1 cellular context compared by ENCODE assay signal in the genomic region with DNA sequence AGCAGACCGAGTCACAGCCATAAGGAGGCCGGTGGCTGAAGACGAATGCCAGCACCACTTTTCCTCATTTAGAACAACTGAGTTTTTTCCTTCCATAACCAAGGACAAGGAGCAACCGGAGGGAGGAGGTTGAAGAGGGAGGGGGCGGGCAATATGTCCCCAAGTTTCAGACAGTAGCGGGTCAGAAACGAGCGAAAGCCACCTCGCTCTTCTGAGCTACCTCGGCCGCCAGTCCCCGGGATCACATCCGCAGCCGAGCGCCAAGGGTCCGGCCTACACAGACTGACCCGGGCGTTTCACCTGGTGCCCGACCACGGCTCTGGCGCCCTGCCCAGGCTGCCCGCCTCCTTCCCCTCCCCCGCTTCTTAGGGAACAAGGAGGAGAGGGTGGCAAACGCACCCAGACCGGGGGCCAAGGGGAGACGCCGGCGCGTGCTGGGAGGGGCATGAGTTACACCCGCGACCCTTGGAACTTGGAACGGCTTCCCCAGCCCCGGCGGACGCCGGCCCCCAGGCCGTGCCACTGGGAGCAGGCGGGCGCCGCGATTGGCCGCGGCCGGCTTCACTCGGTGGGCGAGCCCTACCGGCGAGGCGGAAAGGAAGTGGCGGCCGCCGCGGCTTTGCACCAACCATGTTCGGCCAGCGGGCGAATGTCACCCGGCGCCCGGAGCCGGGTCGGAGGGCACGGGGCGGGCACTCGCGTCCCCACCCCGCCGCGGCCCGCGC.
TF ChIP-seq lines count a peak whose summit lies in the region.

No MANE protein-coding gene starts in this region.

TF ChIP-seq in HEK293, 187 proteins besides CTCF, POLR2A, EP300 and RAD21 (continued from another document):
- TF ChIP-seq, protein P1, sequence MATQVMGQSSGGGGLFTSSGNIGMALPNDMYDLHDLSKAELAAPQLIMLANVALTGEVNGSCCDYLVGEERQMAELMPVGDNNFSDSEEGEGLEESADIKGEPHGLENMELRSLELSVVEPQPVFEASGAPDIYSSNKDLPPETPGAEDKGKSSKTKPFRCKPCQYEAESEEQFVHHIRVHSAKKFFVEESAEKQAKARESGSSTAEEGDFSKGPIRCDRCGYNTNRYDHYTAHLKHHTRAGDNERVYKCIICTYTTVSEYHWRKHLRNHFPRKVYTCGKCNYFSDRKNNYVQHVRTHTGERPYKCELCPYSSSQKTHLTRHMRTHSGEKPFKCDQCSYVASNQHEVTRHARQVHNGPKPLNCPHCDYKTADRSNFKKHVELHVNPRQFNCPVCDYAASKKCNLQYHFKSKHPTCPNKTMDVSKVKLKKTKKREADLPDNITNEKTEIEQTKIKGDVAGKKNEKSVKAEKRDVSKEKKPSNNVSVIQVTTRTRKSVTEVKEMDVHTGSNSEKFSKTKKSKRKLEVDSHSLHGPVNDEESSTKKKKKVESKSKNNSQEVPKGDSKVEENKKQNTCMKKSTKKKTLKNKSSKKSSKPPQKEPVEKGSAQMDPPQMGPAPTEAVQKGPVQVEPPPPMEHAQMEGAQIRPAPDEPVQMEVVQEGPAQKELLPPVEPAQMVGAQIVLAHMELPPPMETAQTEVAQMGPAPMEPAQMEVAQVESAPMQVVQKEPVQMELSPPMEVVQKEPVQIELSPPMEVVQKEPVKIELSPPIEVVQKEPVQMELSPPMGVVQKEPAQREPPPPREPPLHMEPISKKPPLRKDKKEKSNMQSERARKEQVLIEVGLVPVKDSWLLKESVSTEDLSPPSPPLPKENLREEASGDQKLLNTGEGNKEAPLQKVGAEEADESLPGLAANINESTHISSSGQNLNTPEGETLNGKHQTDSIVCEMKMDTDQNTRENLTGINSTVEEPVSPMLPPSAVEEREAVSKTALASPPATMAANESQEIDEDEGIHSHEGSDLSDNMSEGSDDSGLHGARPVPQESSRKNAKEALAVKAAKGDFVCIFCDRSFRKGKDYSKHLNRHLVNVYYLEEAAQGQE (tag by site-specific recombination; IDR thresholded peaks at IDR 0.05) = no peak
- TF ChIP-seq ZNF184 (tag by site-specific recombination; IDR thresholded peaks at IDR 0.05) (no peak), RBAK (tag by site-specific recombination; IDR thresholded peaks at IDR 0.05) (no peak), WT1 (tag by site-specific recombination; IDR thresholded peaks at IDR 0.05) (peak; percentile 22; the same call in 1 of the 2 replicates), ZNF214 (tag by site-specific recombination; IDR thresholded peaks at IDR 0.05; ENCODE audit: borderline replicate concordance) (no peak), ZNF473 (tag by site-specific recombination; IDR thresholded peaks at IDR 0.05) (no peak), ZNF211 (tag by site-specific recombination; IDR thresholded peaks at IDR 0.05; ENCODE audit: low read depth) (no peak), ZNF423 (tag by site-specific recombination; IDR thresholded peaks at IDR 0.05) (peak; percentile 12; the same call in 1 of the 2 replicates), ZNF747 (tag by site-specific recombination; IDR thresholded peaks at IDR 0.05) (no peak), KLF8 (tag by site-specific recombination; IDR thresholded peaks at IDR 0.05) (0 out of 2 replicates have a peak, but pooled peaks have one; percentile 16), ZBTB1 (tag by site-specific recombination; IDR thresholded peaks at IDR 0.05) (no peak), ZNF274 (IDR thresholded peaks at IDR 0.05; ENCODE audit: low read length) (no peak), ZNF274 (tag by site-specific recombination; IDR thresholded peaks at IDR 0.05; ENCODE audit: borderline replicate concordance) (no peak), SP2 (tag by site-specific recombination; IDR thresholded peaks at IDR 0.05) (peak; percentile 66)
TF ChIP-seq in HEK293: peak in this region for 36.
